In genomic region chr5:154601014-154601413, GRCh38 we compare ENCODE assay signal across 6 cellular contexts.
"Had no signal": no experiment of that assay in that cellular context is flagged by ENCODE, and none has a peak within 500 bp of the region (broad histone marks: within the 10 kb centered on the region; RNA-seq: fewer than 3 reads in every experiment).

No MANE protein-coding gene starts in this region.

- H3K27ac ChIP-seq: HL-60, KMS-11 had no signal

- DNase-seq: IMR-90, Karpas-422, KBM-7 had no signal

- FAIRE-seq: HTR-8/SVneo had no signal

- H3K9ac ChIP-seq: KMS-11 had no signal

- H3K4me2 ChIP-seq: KMS-11 had no signal
